In genomic region chr1:16293568-16293967, GRCh38 we compare ENCODE assay signal across 13 cellular contexts. TPM values are rescaled to one million over a fixed set of nuclear protein-coding genes. Genes with fewer than 3 reads are reported as not detected.
A peak's percentile ranks its signal among the peaks of the same experiment; 100 is the strongest.
DNase-seq lines count a peak whose midpoint lies in the region; ATAC-seq and TF ChIP-seq lines count a peak whose summit lies in the region.
"Had no signal": no experiment of that assay in that cellular context is flagged by ENCODE, and none has a peak within 500 bp of the region (broad histone marks: within the 10 kb centered on the region; RNA-seq: fewer than 3 reads in every experiment).

No MANE protein-coding gene starts in this region.

- TF ChIP-seq POLR2A in HCT116 (IDR thresholded peaks at IDR 0.05; ENCODE audit: borderline replicate concordance, extremely low read depth, insufficient read depth, insufficient read length) (no peak), gastrocnemius medialis (IDR thresholded peaks at IDR 0.05) (no peak)

- CTCF ChIA-PET in HCT116 (lab: Charles Lee): no interaction called here
- CTCF ChIA-PET in activated CD8-positive, alpha-beta memory T cell treated with anti-CD3 and anti-CD28 coated beads, Interleukin-2, amount 10 ng/mL, durations not matched to agents 7 days and 5 days (lab: Charles Lee): interaction anchor here (0.6 to 1.3 kb wide), 3 partner anchors 69 to 215 kb away, joined by 3 to 5 read pairs (median 3); no protein-coding TSS in a partner anchor

- no peaks in the 10 kb centered on the region; a peak in 1 of 4 replicates for H3K4me1 ChIP-seq in HCT116 (ENCODE audit: control insufficient read depth in 1 of 2, insufficient read depth in 2 of 2, low read length in 2 of 2)
- H3K4me1 ChIP-seq in esophagus (ENCODE audit: control insufficient read depth in 2 of 2, insufficient read depth in 2 of 2, low read length in 1 of 2): no peaks in the 10 kb centered on the region
- H3K4me1 ChIP-seq in gastrocnemius medialis: peaks cover 16 to 25% of the 10 kb centered on the region in 2 donors

- intact Hi-C loops in HCT116 (cut with micrococcal nuclease) (no loop called here), gastrocnemius medialis (cut with DNase I; ENCODE audit: low total_unique reads) (no loop called here)

- H3K79me2 ChIP-seq in HCT116 (ENCODE audit: insufficient read depth, low read length): no peaks in the 10 kb centered on the region

- no peaks in the 10 kb centered on the region for H3K27me3 Mint-ChIP-seq in activated CD8-positive, alpha-beta memory T cell treated with anti-CD3 and anti-CD28 coated beads, Interleukin-2, amount 10 ng/mL, durations not matched to agents 7 days and 5 days
- H3K27me3 Mint-ChIP-seq: stimulated activated memory B cell treated with anti-CD40 and anti-IgM and Interleukin-4, amounts not matched to agents 10 μg/mL and 1 μg/mL and 100 μg/mL, for 72 hours had no signal

- H3K9me2 ChIP-seq in HCT116 (ENCODE audit: insufficient read depth): no peaks in the 10 kb centered on the region

- H3K4me2 ChIP-seq in HCT116 (ENCODE audit: low read length): no peak overlapping the region

- in situ Hi-C loops in gastrocnemius medialis (cut with MboI; ENCODE audit: low sequenced_read_pairs in 4 of 4): loop anchor here in 1 of 4 donors (10.0 kb wide), 1 partner anchor 61 kb away; the partner anchor contains the start of gene FBXO42

- H3K4me3 ChIP-seq in HCT116 (replicated peaks in 1 of 2; ENCODE audit: low read depth in 1 of 2, low read length in 2 of 2) (no peak overlapping the region), esophagus (ENCODE audit: low read depth in 1 of 2, low read length in 2 of 2) (no peak overlapping the region), gastrocnemius medialis (no peak overlapping the region)

- TSS peak; percentile 14 for BruUV-seq in HCT116 (replicated peaks; lab: Mats Ljungman, UMichigan)

- no peak overlapping the region for H3K27ac Mint-ChIP-seq in activated CD8-positive, alpha-beta memory T cell treated with anti-CD3 and anti-CD28 coated beads, Interleukin-2, amount 10 ng/mL, durations not matched to agents 7 days and 5 days
- H3K27ac Mint-ChIP-seq: stimulated activated memory B cell treated with anti-CD40 and anti-IgM and Interleukin-4, amounts not matched to agents 10 μg/mL and 1 μg/mL and 100 μg/mL, for 72 hours had no signal

- no peaks in the 10 kb centered on the region for H3K27me3 ChIP-seq in HCT116 (ENCODE audit: insufficient read depth, low read length)
- H3K27me3 ChIP-seq in esophagus (ENCODE audit: control insufficient read depth in 1 of 2, insufficient read depth in 2 of 2, low read length in 2 of 2): no peaks in the 10 kb centered on the region
- no peaks in the 10 kb centered on the region for H3K27me3 ChIP-seq in gastrocnemius medialis

- no peak overlapping the region for H3K9ac ChIP-seq in HCT116 (ENCODE audit: low read length)

- H3K36me3 Mint-ChIP-seq in activated CD8-positive, alpha-beta memory T cell treated with anti-CD3 and anti-CD28 coated beads, Interleukin-2, amount 10 ng/mL, durations not matched to agents 7 days and 5 days: peaks cover 29% of the 10 kb centered on the region

- no peaks in the 10 kb centered on the region for H3K9me3 Mint-ChIP-seq in activated CD8-positive, alpha-beta memory T cell treated with anti-CD3 and anti-CD28 coated beads, Interleukin-2, amount 10 ng/mL, durations not matched to agents 7 days and 5 days (ENCODE audit: low read depth)
- H3K9me3 Mint-ChIP-seq: stimulated activated memory B cell treated with anti-CD40 and anti-IgM and Interleukin-4, amounts not matched to agents 10 μg/mL and 1 μg/mL and 100 μg/mL, for 72 hours; WTC11 had no signal

- RAD21 ChIA-PET in HCT116 (lab: Charles Lee; ENCODE audit: low non-redundant PET in 1 of 2, low total read pairs in 2 of 2, uncharacterized antibody in 2 of 2, unreplicated experiment in 2 of 2): interaction anchor here in 1 of 2 experiments (0.6 kb wide), 1 partner anchor 9 kb away, joined by 4 read pairs; no protein-coding TSS in a partner anchor

- no peak for DNase-seq in HCT116 (ENCODE audit: low read depth, low spot score)
- peak; percentile 72 for DNase-seq in NOMO-1 treated with DMSO at 0.1 percent for 48 hours (lab: John Stamatoyannopoulos, UW; ENCODE audit: unreplicated experiment)
- DNase-seq in gastrocnemius medialis: no peak
- DNase-seq in activated CD8-positive, alpha-beta memory T cell treated with anti-CD3 and anti-CD28 coated beads, Interleukin-2, amount 50 U/mL, for 4 hours: no peak
- DNase-seq in activated CD8-positive, alpha-beta memory T cell treated with anti-CD3 and anti-CD28 coated beads, Interleukin-2, amount 10 ng/mL, durations not matched to agents 7 days and 5 days: no peak
- DNase-seq: GOT3, mesenchymal stem cell, NCI-H1417 treated with DMSO at 0.1 percent for 48 hours had no signal

- H2AFZ ChIP-seq in HCT116 (ENCODE audit: low read depth, low read length, poor library complexity, severe bottlenecking): no peak overlapping the region

- WGBS in esophagus, 2 donors: 63 to 83% methylated on average over 1 of the region's 1 CpG

- peaks cover 2% of the 10 kb centered on the region for H3K4me1 Mint-ChIP-seq in activated CD8-positive, alpha-beta memory T cell treated with anti-CD3 and anti-CD28 coated beads, Interleukin-2, amount 10 ng/mL, durations not matched to agents 7 days and 5 days
- H3K4me1 Mint-ChIP-seq: stimulated activated memory B cell treated with anti-CD40 and anti-IgM and Interleukin-4, amounts not matched to agents 10 μg/mL and 1 μg/mL and 100 μg/mL, for 72 hours had no signal

- TF ChIP-seq CTCF in HCT116 (IDR thresholded peaks at IDR 0.05 in 2 of 3, conservative IDR thresholded peaks at IDR 0.05 in 1 of 3; ENCODE audit: borderline replicate concordance in 1 of 3, insufficient read depth in 1 of 3, low read depth in 2 of 3, low read length in 2 of 3): no peak
- no peak for TF ChIP-seq CTCF in gastrocnemius medialis (IDR thresholded peaks at IDR 0.05 in 4 of 5, conservative IDR thresholded peaks at IDR 0.05 in 1 of 5)

- no peaks in the 10 kb centered on the region for H3K9me3 ChIP-seq in HCT116 (ENCODE audit: control insufficient read depth in 1 of 2, insufficient read depth in 1 of 2, low read depth in 1 of 2, low read length in 2 of 2)
- H3K9me3 ChIP-seq in esophagus (ENCODE audit: control insufficient read depth in 2 of 2, insufficient read depth in 1 of 2, low read depth in 1 of 2, low read length in 1 of 2): no peaks in the 10 kb centered on the region
- H3K9me3 ChIP-seq in gastrocnemius medialis: no peaks in the 10 kb centered on the region

- H4K20me1 ChIP-seq in HCT116 (ENCODE audit: insufficient read depth): no peaks in the 10 kb centered on the region

- TF ChIP-seq RAD21 in HCT116 (IDR thresholded peaks at IDR 0.05; ENCODE audit: low read depth): no peak

- H3K36me3 ChIP-seq in HCT116 (ENCODE audit: control insufficient read depth in 1 of 2, insufficient read depth in 2 of 2, low read length in 2 of 2): peaks cover 0 to 4% of the 10 kb centered on the region in 2 experiments; a peak in 1 of 4 replicates
- H3K36me3 ChIP-seq in esophagus (ENCODE audit: control insufficient read depth in 2 of 2, insufficient read depth in 2 of 2, low read length in 1 of 2): no peaks in the 10 kb centered on the region
- H3K36me3 ChIP-seq in gastrocnemius medialis: no peaks in the 10 kb centered on the region

- POLR2A ChIA-PET in HCT116 (lab: Charles Lee): interaction anchor here (0.6 to 1.2 kb wide), 2 partner anchors 8 to 80 kb away, joined by 3 read pairs; no protein-coding TSS in a partner anchor

- H3K4me3 Mint-ChIP-seq in activated CD8-positive, alpha-beta memory T cell treated with anti-CD3 and anti-CD28 coated beads, Interleukin-2, amount 10 ng/mL, durations not matched to agents 7 days and 5 days: no peak overlapping the region
- H3K4me3 Mint-ChIP-seq: stimulated activated memory B cell treated with anti-CD40 and anti-IgM and Interleukin-4, amounts not matched to agents 10 μg/mL and 1 μg/mL and 100 μg/mL, for 72 hours; WTC11 had no signal

- no peak overlapping the region for H3K27ac ChIP-seq in HCT116 (ENCODE audit: low read depth, low read length)
- H3K27ac ChIP-seq in esophagus (ENCODE audit: low read depth in 2 of 2, low read length in 1 of 2): peak overlapping the region; percentile 50 to 66
- H3K27ac ChIP-seq in gastrocnemius medialis: peak overlapping the region; percentile 50 to 62 (median 58)

- ATAC-seq in HCT116: no peak
- no peak for ATAC-seq in gastrocnemius medialis
- ATAC-seq in HG02623 (IDR thresholded peaks at IDR 0.05; ENCODE audit: unreplicated experiment): no peak
- no peak for ATAC-seq in GM21576 (IDR thresholded peaks at IDR 0.05; ENCODE audit: unreplicated experiment)
- no peak for ATAC-seq in activated CD8-positive, alpha-beta memory T cell treated with anti-CD3 and anti-CD28 coated beads, Interleukin-2, amount 10 ng/mL, durations not matched to agents 7 days and 5 days
- ATAC-seq: stimulated activated memory B cell treated with anti-CD40 and anti-IgM and Interleukin-4, amounts not matched to agents 10 μg/mL and 1 μg/mL and 100 μg/mL, for 72 hours; WTC11 had no signal

TF ChIP-seq in HCT116, 20 proteins besides CTCF, POLR2A, EP300 and RAD21 (continues in another document):
- TF ChIP-seq YY1 (IDR thresholded peaks at IDR 0.05; ENCODE audit: extremely low read depth, insufficient replicate concordance, low read depth, low read length): no peak
- no peak for TF ChIP-seq FOSL1 (IDR thresholded peaks at IDR 0.05; ENCODE audit: low read depth)
- no peak for TF ChIP-seq JUND (IDR thresholded peaks at IDR 0.05)
- TF ChIP-seq EGR1 (IDR thresholded peaks at IDR 0.05; ENCODE audit: low read depth): no peak
- TF ChIP-seq EZH2phosphoT487 (IDR thresholded peaks at IDR 0.05; ENCODE audit: borderline replicate concordance): no peak
- TF ChIP-seq, protein P1, sequence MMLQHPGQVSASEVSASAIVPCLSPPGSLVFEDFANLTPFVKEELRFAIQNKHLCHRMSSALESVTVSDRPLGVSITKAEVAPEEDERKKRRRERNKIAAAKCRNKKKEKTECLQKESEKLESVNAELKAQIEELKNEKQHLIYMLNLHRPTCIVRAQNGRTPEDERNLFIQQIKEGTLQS (IDR thresholded peaks at IDR 0.05): no peak
- no peak for TF ChIP-seq SRF (IDR thresholded peaks at IDR 0.05; ENCODE audit: low read depth)
- no peak for TF ChIP-seq CEBPB (IDR thresholded peaks at IDR 0.05; ENCODE audit: low read depth)
- TF ChIP-seq CBX3 (IDR thresholded peaks at IDR 0.05; ENCODE audit: low read depth): no peak
- no peak for TF ChIP-seq ZNF274 (IDR thresholded peaks at IDR 0.05; ENCODE audit: low read depth, low read length)

RNA-seq across cellular contexts. Expression of gene CPLANE2, which starts 56.6 kb away (rescaled TPM):
- total RNA-seq in HCT116 (2021; ENCODE audit: unreplicated experiment) (8.1 TPM), gastrocnemius medialis (1 to 10 TPM in 3 of 4 donors, under 1 TPM in 1; 0.46 to 6.3 (median 3.1) TPM)
- 8.3 and 8.7 TPM in 2 replicates for polyA plus RNA-seq in HCT116 (2012)
- polyA plus RNA-seq in esophagus: 1 to 10 TPM; 3.2 to 4.1 TPM
- total RNA-seq in activated CD8-positive, alpha-beta memory T cell treated with anti-CD3 and anti-CD28 coated beads, Interleukin-2, amount 10 ng/mL, durations not matched to agents 7 days and 5 days: 1 to 10 TPM; 5.9 to 6.4 TPM

RNA-seq across cellular contexts. Expression of gene FBXO42, which starts 58.7 kb away (rescaled TPM):
- 20.6 TPM for total RNA-seq in HCT116 (2021; ENCODE audit: unreplicated experiment)
- 16.0 and 19.7 TPM in 2 replicates for polyA plus RNA-seq in HCT116 (2012)
- 10 to 100 TPM; 11.6 to 12.4 TPM for polyA plus RNA-seq in esophagus
- 10 to 100 TPM; 23.1 to 32.4 (median 27.2) TPM for total RNA-seq in gastrocnemius medialis
- 10 to 100 TPM; 17.6 to 19.7 TPM for total RNA-seq in activated CD8-positive, alpha-beta memory T cell treated with anti-CD3 and anti-CD28 coated beads, Interleukin-2, amount 10 ng/mL, durations not matched to agents 7 days and 5 days
